In the genomic region with DNA sequence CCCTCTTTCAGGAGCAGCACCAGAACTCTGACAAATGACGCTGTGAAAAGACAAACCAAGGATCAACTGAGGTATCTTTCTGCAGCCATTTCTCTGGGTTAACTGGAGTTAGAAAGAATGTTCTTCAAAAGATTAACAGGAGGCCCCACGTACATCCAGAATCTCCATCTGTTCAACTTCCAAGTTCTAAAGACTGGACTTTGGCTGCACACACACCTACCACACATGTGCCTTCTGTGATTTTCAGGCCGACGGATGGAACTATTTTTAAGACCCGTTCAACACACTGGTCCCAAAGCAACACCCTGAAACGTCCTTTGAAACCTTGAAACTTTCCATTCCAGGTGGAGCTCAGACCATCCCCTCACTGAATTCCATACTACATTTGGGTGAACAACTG, we compare ENCODE assay signal across 2 cellular contexts.
TF ChIP-seq lines count a peak whose summit lies in the region.

No MANE protein-coding gene starts in this region.

TF ChIP-seq in neural cell, 6 proteins besides CTCF, POLR2A, EP300 and RAD21 (continued from another document):
- TF ChIP-seq, protein P1, sequence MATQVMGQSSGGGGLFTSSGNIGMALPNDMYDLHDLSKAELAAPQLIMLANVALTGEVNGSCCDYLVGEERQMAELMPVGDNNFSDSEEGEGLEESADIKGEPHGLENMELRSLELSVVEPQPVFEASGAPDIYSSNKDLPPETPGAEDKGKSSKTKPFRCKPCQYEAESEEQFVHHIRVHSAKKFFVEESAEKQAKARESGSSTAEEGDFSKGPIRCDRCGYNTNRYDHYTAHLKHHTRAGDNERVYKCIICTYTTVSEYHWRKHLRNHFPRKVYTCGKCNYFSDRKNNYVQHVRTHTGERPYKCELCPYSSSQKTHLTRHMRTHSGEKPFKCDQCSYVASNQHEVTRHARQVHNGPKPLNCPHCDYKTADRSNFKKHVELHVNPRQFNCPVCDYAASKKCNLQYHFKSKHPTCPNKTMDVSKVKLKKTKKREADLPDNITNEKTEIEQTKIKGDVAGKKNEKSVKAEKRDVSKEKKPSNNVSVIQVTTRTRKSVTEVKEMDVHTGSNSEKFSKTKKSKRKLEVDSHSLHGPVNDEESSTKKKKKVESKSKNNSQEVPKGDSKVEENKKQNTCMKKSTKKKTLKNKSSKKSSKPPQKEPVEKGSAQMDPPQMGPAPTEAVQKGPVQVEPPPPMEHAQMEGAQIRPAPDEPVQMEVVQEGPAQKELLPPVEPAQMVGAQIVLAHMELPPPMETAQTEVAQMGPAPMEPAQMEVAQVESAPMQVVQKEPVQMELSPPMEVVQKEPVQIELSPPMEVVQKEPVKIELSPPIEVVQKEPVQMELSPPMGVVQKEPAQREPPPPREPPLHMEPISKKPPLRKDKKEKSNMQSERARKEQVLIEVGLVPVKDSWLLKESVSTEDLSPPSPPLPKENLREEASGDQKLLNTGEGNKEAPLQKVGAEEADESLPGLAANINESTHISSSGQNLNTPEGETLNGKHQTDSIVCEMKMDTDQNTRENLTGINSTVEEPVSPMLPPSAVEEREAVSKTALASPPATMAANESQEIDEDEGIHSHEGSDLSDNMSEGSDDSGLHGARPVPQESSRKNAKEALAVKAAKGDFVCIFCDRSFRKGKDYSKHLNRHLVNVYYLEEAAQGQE (IDR thresholded peaks at IDR 0.05; ENCODE audit: borderline replicate concordance), result no peak
- no peak for TF ChIP-seq SMC3 (conservative IDR thresholded peaks at IDR 0.05; ENCODE audit: poor library complexity)

TF ChIP-seq in SK-N-SH treated with all-trans-retinoic acid at 6 μM for 48 hours, 23 proteins besides CTCF, POLR2A, EP300 and RAD21 (continued from another document):
- TF ChIP-seq, protein P2, sequence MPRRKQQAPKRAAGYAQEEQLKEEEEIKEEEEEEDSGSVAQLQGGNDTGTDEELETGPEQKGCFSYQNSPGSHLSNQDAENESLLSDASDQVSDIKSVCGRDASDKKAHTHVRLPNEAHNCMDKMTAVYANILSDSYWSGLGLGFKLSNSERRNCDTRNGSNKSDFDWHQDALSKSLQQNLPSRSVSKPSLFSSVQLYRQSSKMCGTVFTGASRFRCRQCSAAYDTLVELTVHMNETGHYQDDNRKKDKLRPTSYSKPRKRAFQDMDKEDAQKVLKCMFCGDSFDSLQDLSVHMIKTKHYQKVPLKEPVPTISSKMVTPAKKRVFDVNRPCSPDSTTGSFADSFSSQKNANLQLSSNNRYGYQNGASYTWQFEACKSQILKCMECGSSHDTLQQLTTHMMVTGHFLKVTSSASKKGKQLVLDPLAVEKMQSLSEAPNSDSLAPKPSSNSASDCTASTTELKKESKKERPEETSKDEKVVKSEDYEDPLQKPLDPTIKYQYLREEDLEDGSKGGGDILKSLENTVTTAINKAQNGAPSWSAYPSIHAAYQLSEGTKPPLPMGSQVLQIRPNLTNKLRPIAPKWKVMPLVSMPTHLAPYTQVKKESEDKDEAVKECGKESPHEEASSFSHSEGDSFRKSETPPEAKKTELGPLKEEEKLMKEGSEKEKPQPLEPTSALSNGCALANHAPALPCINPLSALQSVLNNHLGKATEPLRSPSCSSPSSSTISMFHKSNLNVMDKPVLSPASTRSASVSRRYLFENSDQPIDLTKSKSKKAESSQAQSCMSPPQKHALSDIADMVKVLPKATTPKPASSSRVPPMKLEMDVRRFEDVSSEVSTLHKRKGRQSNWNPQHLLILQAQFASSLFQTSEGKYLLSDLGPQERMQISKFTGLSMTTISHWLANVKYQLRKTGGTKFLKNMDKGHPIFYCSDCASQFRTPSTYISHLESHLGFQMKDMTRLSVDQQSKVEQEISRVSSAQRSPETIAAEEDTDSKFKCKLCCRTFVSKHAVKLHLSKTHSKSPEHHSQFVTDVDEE (CRISPR knock-in tag; IDR thresholded peaks at IDR 0.05), result no peak
- TF ChIP-seq, protein P3, sequence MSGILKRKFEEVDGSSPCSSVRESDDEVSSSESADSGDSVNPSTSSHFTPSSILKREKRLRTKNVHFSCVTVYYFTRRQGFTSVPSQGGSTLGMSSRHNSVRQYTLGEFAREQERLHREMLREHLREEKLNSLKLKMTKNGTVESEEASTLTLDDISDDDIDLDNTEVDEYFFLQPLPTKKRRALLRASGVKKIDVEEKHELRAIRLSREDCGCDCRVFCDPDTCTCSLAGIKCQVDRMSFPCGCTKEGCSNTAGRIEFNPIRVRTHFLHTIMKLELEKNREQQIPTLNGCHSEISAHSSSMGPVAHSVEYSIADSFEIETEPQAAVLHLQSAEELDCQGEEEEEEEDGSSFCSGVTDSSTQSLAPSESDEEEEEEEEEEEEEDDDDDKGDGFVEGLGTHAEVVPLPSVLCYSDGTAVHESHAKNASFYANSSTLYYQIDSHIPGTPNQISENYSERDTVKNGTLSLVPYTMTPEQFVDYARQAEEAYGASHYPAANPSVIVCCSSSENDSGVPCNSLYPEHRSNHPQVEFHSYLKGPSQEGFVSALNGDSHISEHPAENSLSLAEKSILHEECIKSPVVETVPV (CRISPR knock-in tag; IDR thresholded peaks at IDR 0.05), result no peak
- TF ChIP-seq ISL1 (CRISPR knock-in tag; IDR thresholded peaks at IDR 0.05), result no peak
- no peak for TF ChIP-seq ZC3H10 (CRISPR knock-in tag; IDR thresholded peaks at IDR 0.05)
- TF ChIP-seq ZNF565 (CRISPR knock-in tag; conservative IDR thresholded peaks at IDR 0.05; ENCODE audit: low read depth), result no peak
- no peak for TF ChIP-seq GLIS3 (CRISPR knock-in tag; IDR thresholded peaks at IDR 0.05)
- no peak for TF ChIP-seq ESRRG (CRISPR knock-in tag; IDR thresholded peaks at IDR 0.05)
- TF ChIP-seq PPARA (CRISPR knock-in tag; IDR thresholded peaks at IDR 0.05; ENCODE audit: borderline replicate concordance), result no peak
- TF ChIP-seq BACH2 (CRISPR knock-in tag; IDR thresholded peaks at IDR 0.05; ENCODE audit: borderline replicate concordance), result no peak
